ENCODE assay signal across 10 cellular contexts in genomic region chr14:33377596-33378390, GRCh38.
DNase-seq lines count a peak whose midpoint lies in the region; ATAC-seq and TF ChIP-seq lines count a peak whose summit lies in the region.
"Had no signal": no experiment of that assay in that cellular context is flagged by ENCODE, and none has a peak within 500 bp of the region (broad histone marks: within the 10 kb centered on the region; RNA-seq: fewer than 3 reads in every experiment).

No MANE protein-coding gene starts in this region.

- no peak for TF ChIP-seq POLR2A in testis (IDR thresholded peaks at IDR 0.05)

- WGBS in testis, 2 donors: 77 to 86% methylated on average over 2 of the region's 2 CpGs

- ATAC-seq in GM18858 (IDR thresholded peaks at IDR 0.05; ENCODE audit: unreplicated experiment) (peak; percentile 90), GM21529 (IDR thresholded peaks at IDR 0.05; ENCODE audit: unreplicated experiment) (peak; percentile 93), HG03066 (IDR thresholded peaks at IDR 0.05; ENCODE audit: low read depth, unreplicated experiment) (peak; percentile 95)

- no peaks in the 10 kb centered on the region for H3K4me1 ChIP-seq in testis

- no peaks in the 10 kb centered on the region for H3K27me3 ChIP-seq in testis

- H3K36me3 ChIP-seq in testis (ENCODE audit: low read depth, missing control alignments): no peaks in the 10 kb centered on the region

- TF ChIP-seq CTCF in GM20000 (IDR thresholded peaks at IDR 0.05; ENCODE audit: extremely low read depth, missing control alignments) (no peak), testis (IDR thresholded peaks at IDR 0.05) (no peak)

- DNase-seq in astrocyte of the hippocampus (ENCODE audit: low read depth, low spot score): peak; percentile 34
- DNase-seq in GM20000 (ENCODE audit: low spot score): no peak
- no peak for DNase-seq in NCI-H510A treated with DMSO at 0.1 percent for 48 hours (lab: John Stamatoyannopoulos, UW)
- DNase-seq in testis: no peak
- no peak for DNase-seq in activated CD4-positive, CD25-positive, alpha-beta regulatory T cell treated with anti-CD3 and anti-CD28 coated beads, Interleukin-2, amount 50 U/mL, for 72 hours
- DNase-seq: mesendoderm, occipital lobe had no signal

- no peak overlapping the region for H3K4me3 ChIP-seq in testis

- no peaks in the 10 kb centered on the region for H3K9me3 ChIP-seq in testis

- intact Hi-C loops in testis (cut with DNase I; ENCODE audit: low total_unique reads): no loop called here

- no peak overlapping the region for H3K27ac ChIP-seq in testis
